16 cellular contexts compared by ENCODE assay signal in the genomic region with DNA sequence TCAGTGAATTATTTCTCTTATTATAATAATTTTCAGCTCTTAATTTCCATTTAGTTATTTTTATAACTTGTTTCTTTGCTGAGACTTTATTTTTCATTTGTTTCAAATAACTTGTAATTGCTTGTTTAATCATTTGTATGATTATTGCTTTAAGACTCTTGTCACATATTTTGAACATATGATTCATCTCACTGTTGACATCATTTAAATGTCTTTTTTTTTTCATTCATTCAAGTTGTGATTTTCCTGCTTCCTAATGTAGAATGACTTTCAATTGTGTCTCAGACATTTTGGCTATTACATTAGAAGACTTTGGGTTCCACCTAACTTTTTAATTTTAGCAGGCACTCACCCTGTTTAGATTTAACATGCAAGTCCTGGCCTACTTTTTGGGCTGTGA.
"Had no signal": no experiment of that assay in that cellular context is flagged by ENCODE, and none has a peak within 500 bp of the region (broad histone marks: within the 10 kb centered on the region; RNA-seq: fewer than 3 reads in every experiment).

No MANE protein-coding gene starts in this region.

- H3K4me3 ChIP-seq: body of pancreas, hepatocyte, right lobe of liver, thoracic aorta, upper lobe of right lung had no signal

- H3K4me1 Mint-ChIP-seq: activated naive CD4-positive, alpha-beta T cell treated with anti-CD3 and anti-CD28 coated beads, Interleukin-2, amount 50 U/mL, for 24 hours; central memory CD8-positive, alpha-beta T cell had no signal

- H3K36me3 Mint-ChIP-seq: activated naive CD4-positive, alpha-beta T cell treated with anti-CD3 and anti-CD28 coated beads, Interleukin-2, amount 50 U/mL, for 24 hours; mesothelial cell of epicardium had no signal

- H3K4me1 ChIP-seq: body of pancreas, right lobe of liver, upper lobe of right lung had no signal

- ATAC-seq: activated CD8-positive, alpha-beta T cell treated with anti-CD3 and anti-CD28 coated beads for 36 hours; activated T-cell treated with anti-CD3 and anti-CD28 coated beads, Interleukin-2, amount 50 U/mL, for 4 hours; body of pancreas; right lobe of liver; upper lobe of right lung had no signal

- H3K4me3 Mint-ChIP-seq: activated CD8-positive, alpha-beta T cell treated with anti-CD3 and anti-CD28 coated beads for 36 hours; activated naive CD4-positive, alpha-beta T cell treated with anti-CD3 and anti-CD28 coated beads, Interleukin-2, amount 50 U/mL, for 24 hours; activated T-cell treated with anti-CD3 and anti-CD28 coated beads, Interleukin-2, amount 50 U/mL, for 4 hours; central memory CD8-positive, alpha-beta T cell; mesothelial cell of epicardium had no signal

- H3K27ac ChIP-seq: body of pancreas, hepatocyte, right lobe of liver, thoracic aorta, upper lobe of right lung had no signal

- H3K9me3 Mint-ChIP-seq: activated naive CD4-positive, alpha-beta T cell treated with anti-CD3 and anti-CD28 coated beads, Interleukin-2, amount 50 U/mL, for 24 hours; activated T-cell treated with anti-CD3 and anti-CD28 coated beads, Interleukin-2, amount 50 U/mL, for 4 hours; central memory CD8-positive, alpha-beta T cell had no signal

- H3K27me3 ChIP-seq: body of pancreas, hepatocyte, right lobe of liver, upper lobe of right lung had no signal

- DNase-seq: activated CD4-positive, alpha-beta T cell treated with anti-CD3 and anti-CD28 coated beads for 4 hours; activated CD8-positive, alpha-beta T cell treated with anti-CD3 and anti-CD28 coated beads for 36 hours; activated effector memory CD4-positive, alpha-beta T cell treated with Interleukin-2 at 50 U/mL for 16 hours; activated T-cell treated with anti-CD3 and anti-CD28 coated beads, Interleukin-2, amount 50 U/mL, for 4 hours; body of pancreas; effector memory CD4-positive, alpha-beta T cell; erythroblast; right lobe of liver; stimulated activated CD4-positive, alpha-beta T cell treated with anti-CD3 and anti-CD28 coated beads, Interleukin-1b, Interleukin-23, amount 100 ng/mL, for 48 hours; T-helper 2 cell; upper lobe of right lung had no signal

- H3K9me3 ChIP-seq: body of pancreas, right lobe of liver, thoracic aorta, upper lobe of right lung had no signal

- H3K27ac Mint-ChIP-seq: activated CD8-positive, alpha-beta T cell treated with anti-CD3 and anti-CD28 coated beads for 36 hours; activated naive CD4-positive, alpha-beta T cell treated with anti-CD3 and anti-CD28 coated beads, Interleukin-2, amount 50 U/mL, for 24 hours; mesothelial cell of epicardium had no signal

- H3K36me3 ChIP-seq: right lobe of liver, thoracic aorta, upper lobe of right lung had no signal
